13 cellular contexts compared by ENCODE assay signal in the genomic region with DNA sequence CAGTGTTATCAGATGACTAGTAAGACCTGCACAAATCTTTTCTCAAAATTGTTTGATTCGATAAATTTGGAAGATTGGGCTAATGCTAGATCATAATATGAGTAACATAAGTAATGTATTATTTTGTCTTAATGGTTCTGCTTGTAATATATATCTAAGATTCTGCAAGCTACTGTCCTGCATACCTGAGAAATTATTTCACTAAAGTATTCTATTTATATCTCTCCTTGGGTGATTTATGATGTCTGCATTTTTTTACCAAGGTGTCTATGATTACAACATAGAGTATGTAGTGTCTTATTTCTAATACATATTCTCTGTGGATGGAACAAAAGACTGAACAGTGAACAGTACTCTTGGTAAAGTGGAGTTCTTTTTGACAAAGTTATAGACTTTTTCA.
"Had no signal": no experiment of that assay in that cellular context is flagged by ENCODE, and none has a peak within 500 bp of the region (broad histone marks: within the 10 kb centered on the region; RNA-seq: fewer than 3 reads in every experiment).

No MANE protein-coding gene starts in this region.

- H3K4me1 Mint-ChIP-seq: neural progenitor cell, T-helper 17 cell had no signal

- H3K4me3 ChIP-seq: gastroesophageal sphincter, neural progenitor cell, skin epidermis, uterus had no signal

- H3K79me2 ChIP-seq: parathyroid adenoma had no signal

- H2AFZ ChIP-seq: neural progenitor cell had no signal

- H3K27ac Mint-ChIP-seq: activated naive CD4-positive, alpha-beta T cell treated with anti-CD3 and anti-CD28 coated beads, Interleukin-2, amount 50 U/mL, for 72 hours; activated T-cell treated with anti-CD3 and anti-CD28 coated beads, Interleukin-2, amount 50 U/mL, for 24 hours; neural progenitor cell; T-helper 17 cell had no signal

- H3K36me3 ChIP-seq: gastroesophageal sphincter, neural progenitor cell, uterus had no signal

- ATAC-seq: activated naive CD4-positive, alpha-beta T cell treated with anti-CD3 and anti-CD28 coated beads, Interleukin-2, amount 50 U/mL, for 72 hours; gastroesophageal sphincter; T-helper 17 cell had no signal

- H3K9ac ChIP-seq: neural progenitor cell, parathyroid adenoma had no signal

- H3K36me3 Mint-ChIP-seq: activated naive CD4-positive, alpha-beta T cell treated with anti-CD3 and anti-CD28 coated beads, Interleukin-2, amount 50 U/mL, for 72 hours; neural progenitor cell had no signal

- H3K27me3 ChIP-seq: gastroesophageal sphincter, neural progenitor cell, uterus had no signal

- H3K9me3 ChIP-seq: gastroesophageal sphincter, uterus had no signal

- H3K4me3 Mint-ChIP-seq: activated T-cell treated with anti-CD3 and anti-CD28 coated beads, Interleukin-2, amount 50 U/mL, for 24 hours; neural progenitor cell; T-helper 17 cell had no signal

- DNase-seq: activated CD4-positive, CD25-positive, alpha-beta regulatory T cell; activated effector memory CD4-positive, alpha-beta T cell treated with anti-CD3 and anti-CD28 coated beads, Interleukin-2, amount 50 U/mL, for 16 hours; activated T-cell treated with anti-CD3 and anti-CD28 coated beads, Interleukin-2, amount 50 U/mL, for 24 hours; islet precursor cell; retina; T-helper 17 cell; uterus had no signal

- H3K27ac ChIP-seq: gastroesophageal sphincter, parathyroid adenoma, uterus had no signal

- H3K4me1 ChIP-seq: neural progenitor cell, parathyroid adenoma, uterus had no signal

- H3K27me3 Mint-ChIP-seq: T-helper 17 cell had no signal

- H3K4me2 ChIP-seq: neural progenitor cell had no signal

- H3K9me3 Mint-ChIP-seq: activated naive CD4-positive, alpha-beta T cell treated with anti-CD3 and anti-CD28 coated beads, Interleukin-2, amount 50 U/mL, for 72 hours; activated T-cell treated with anti-CD3 and anti-CD28 coated beads, Interleukin-2, amount 50 U/mL, for 24 hours; neural progenitor cell had no signal

- FAIRE-seq: colon had no signal
